8 cellular contexts compared by ENCODE assay signal in genomic region chr9:14315754-14316573, GRCh38. TPM values are rescaled to one million over a fixed set of nuclear protein-coding genes. Genes with fewer than 3 reads are reported as not detected.
DNase-seq lines count a peak whose midpoint lies in the region; ATAC-seq, FAIRE-seq and TF ChIP-seq lines count a peak whose summit lies in the region.

No MANE protein-coding gene starts in this region.

- intact Hi-C loops in lower lobe of right lung (cut with DNase I): loop anchor here (10.0 kb wide), 1 partner anchor 221 kb away; no protein-coding TSS in a partner anchor

- H3K9me3 ChIP-seq in NT2/D1 (ENCODE audit: insufficient read depth, low read length) (no peaks in the 10 kb centered on the region), duodenal mucosa (ENCODE audit: control insufficient read depth in 1 of 2, low read length in 2 of 2) (no peaks in the 10 kb centered on the region), lower lobe of right lung (no peaks in the 10 kb centered on the region), tibial nerve (no peaks in the 10 kb centered on the region)

- 3% methylated on average over 36 to 44 of the region's 46 CpGs for WGBS in tibial nerve, 2 donors

- no peak for TF ChIP-seq POLR2A in tibial nerve (IDR thresholded peaks at IDR 0.05)

- H3K27me3 ChIP-seq in NT2/D1 (ENCODE audit: insufficient read depth, insufficient read length) (peaks cover 80% of the 10 kb centered on the region), duodenal mucosa (ENCODE audit: control insufficient read depth in 1 of 2, insufficient read depth in 2 of 2, low read length in 2 of 2) (peaks cover 0 to 6% of the 10 kb centered on the region in 2 donors), lower lobe of right lung (ENCODE audit: low read depth) (no peaks in the 10 kb centered on the region), tibial nerve (no peaks in the 10 kb centered on the region)

- DNase-seq in NCI-H1417 (lab: John Stamatoyannopoulos, UW) (peak in 2 of 3 experiments; percentile 72 to 78), NCI-H1417 treated with DMSO at 0.1 percent for 48 hours (lab: John Stamatoyannopoulos, UW) (no peak), NT2/D1 (ENCODE audit: low read depth, low spot score) (peak; percentile 33), lower lobe of right lung (peak; percentile 48), tibial nerve (ENCODE audit: low spot score in 2 of 2) (no peak), frontal cortex (ENCODE audit: low spot score in 2 of 2) (no peak), HCEC 1CT (no peak)

- peak in 1 of 2 donors; percentile 1 for ATAC-seq in lower lobe of right lung

- no peaks in the 10 kb centered on the region for H3K4me1 ChIP-seq in NT2/D1 (ENCODE audit: insufficient read depth, insufficient read length)
- H3K4me1 ChIP-seq in duodenal mucosa (ENCODE audit: control insufficient read depth in 1 of 2, insufficient read depth in 2 of 2, low read length in 2 of 2): peaks cover 14 to 31% of the 10 kb centered on the region in 2 donors
- H3K4me1 ChIP-seq in lower lobe of right lung: peaks cover 48% of the 10 kb centered on the region
- peaks cover 0 to 52% (median 16%) of the 10 kb centered on the region in 4 donors for H3K4me1 ChIP-seq in tibial nerve

- no peak for TF ChIP-seq CTCF in lower lobe of right lung (IDR thresholded peaks at IDR 0.05)
- TF ChIP-seq CTCF in tibial nerve (IDR thresholded peaks at IDR 0.05): no peak

- TF ChIP-seq EP300 in tibial nerve (IDR thresholded peaks at IDR 0.05): peak in 1 of 2 donors; percentile 57

- FAIRE-seq in frontal cortex (lab: Jason Lieb, UNC): no peak

- H3K27ac ChIP-seq in duodenal mucosa (ENCODE audit: low read depth, low read length): peak overlapping the region; percentile 69
- peak overlapping the region; percentile 93 for H3K27ac ChIP-seq in lower lobe of right lung
- peak overlapping the region; percentile 86 to 98 (median 88) for H3K27ac ChIP-seq in tibial nerve

- H3K36me3 ChIP-seq in NT2/D1 (ENCODE audit: insufficient read depth, insufficient read length, low read length) (no peaks in the 10 kb centered on the region), duodenal mucosa (ENCODE audit: control insufficient read depth in 1 of 2, insufficient read depth in 2 of 2, low read length in 2 of 2) (no peaks in the 10 kb centered on the region), lower lobe of right lung (no peaks in the 10 kb centered on the region), tibial nerve (no peaks in the 10 kb centered on the region)

- H3K9ac ChIP-seq in NT2/D1 (ENCODE audit: insufficient read length, low read depth) (peak overlapping the region; percentile 76), duodenal mucosa (ENCODE audit: low read depth in 1 of 2, low read length in 2 of 2) (peak overlapping the region; percentile 58 to 72)

- H3K4me3 ChIP-seq in NT2/D1 (ENCODE audit: insufficient read length, low read depth): peak overlapping the region; percentile 73
- peak overlapping the region; percentile 76 to 84 for H3K4me3 ChIP-seq in duodenal mucosa (ENCODE audit: low read depth in 1 of 2, low read length in 2 of 2)
- H3K4me3 ChIP-seq in lower lobe of right lung: peak overlapping the region; percentile 71
- H3K4me3 ChIP-seq in tibial nerve: peak overlapping the region; percentile 54 to 96 (median 62)

RNA-seq across cellular contexts. Expression of gene NFIB, which starts 2.0 kb away (rescaled TPM):
- total RNA-seq in lower lobe of right lung: 97.7 TPM
- 100 to 1,000 TPM in 1 of 4 donors, 10 to 100 TPM in 3; 52.1 to 125 (median 78.1) TPM for total RNA-seq in tibial nerve
- 104 TPM for total RNA-seq in frontal cortex

Comparison
In these comparisons a context has a peak if more than half of its experiments do, and no peak if none do; other contexts are left out.
1. DNase-seq: peak in NCI-H1417 (2 of 3), NT2/D1 (single experiment) and lower lobe of right lung (single experiment); none in NCI-H1417 treated with DMSO at 0.1 percent for 48 hours (single experiment), tibial nerve (0 of 2), frontal cortex (0 of 2) and HCEC 1CT (single experiment).
2. Peak in every context shown above with its lines, with median percentiles within 50 percentile points of each other: H3K4me3 ChIP-seq and H3K27ac ChIP-seq.